8 cellular contexts compared by ENCODE assay signal in genomic region chr17:38572665-38573365, GRCh38. TPM values are rescaled to one million over a fixed set of nuclear protein-coding genes. Genes with fewer than 3 reads are reported as not detected.
A peak's percentile ranks its signal among the peaks of the same experiment; 100 is the strongest.
DNase-seq lines count a peak whose midpoint lies in the region; ATAC-seq and TF ChIP-seq lines count a peak whose summit lies in the region.

No MANE protein-coding gene starts in this region.

- H3K4me1 Mint-ChIP-seq in natural killer cell: peaks cover 7 to 11% of the 10 kb centered on the region in 2 donors

- H3K9ac ChIP-seq in ES-I3 (ENCODE audit: low read depth, low read length): peak overlapping the region; percentile 41; the same call in 1 of the 2 replicates
- no peak overlapping the region for H3K9ac ChIP-seq in Karpas-422 (ENCODE audit: low read length)

- no peaks in the 10 kb centered on the region for H3K36me3 Mint-ChIP-seq in natural killer cell

- no peak overlapping the region for H2AFZ ChIP-seq in Karpas-422 (ENCODE audit: low read length)

- no peaks in the 10 kb centered on the region for H3K9me3 Mint-ChIP-seq in natural killer cell

- no peak overlapping the region for H3K27ac ChIP-seq in Karpas-422 (ENCODE audit: low read length)

- H4K20me1 ChIP-seq in Karpas-422 (ENCODE audit: insufficient read depth, low read depth, low read length): no peaks in the 10 kb centered on the region

- no peak overlapping the region for H3K4me2 ChIP-seq in Karpas-422 (ENCODE audit: low read depth, low read length, poor library complexity, severe bottlenecking)

- H3K9me3 ChIP-seq in ES-I3 (ENCODE audit: control insufficient read depth, insufficient read depth, low read length) (no peaks in the 10 kb centered on the region), Karpas-422 (ENCODE audit: low read length) (no peaks in the 10 kb centered on the region)

- H3K4me3 Mint-ChIP-seq in natural killer cell: peak overlapping the region; percentile 55

- H3K27ac Mint-ChIP-seq in natural killer cell: no peak overlapping the region

- H3K36me3 ChIP-seq in ES-I3 (ENCODE audit: insufficient read depth, low read length): no peaks in the 10 kb centered on the region
- H3K36me3 ChIP-seq in Karpas-422 (ENCODE audit: insufficient read depth, low read length): no peaks in the 10 kb centered on the region

- peak in 2 of 3 donors; percentile 44 to 68 for ATAC-seq in natural killer cell
- no peak for ATAC-seq in GM21526 (IDR thresholded peaks at IDR 0.05; ENCODE audit: low FRiP score, unreplicated experiment)
- ATAC-seq in GM21447 (IDR thresholded peaks at IDR 0.05; ENCODE audit: unreplicated experiment): no peak

- H3K4me1 ChIP-seq in ES-I3 (ENCODE audit: insufficient read depth, low read length): peaks cover 23% of the 10 kb centered on the region
- peaks cover 5% of the 10 kb centered on the region for H3K4me1 ChIP-seq in Karpas-422 (ENCODE audit: low read length)

- DNase-seq in NCI-H2029 treated with DMSO at 0.1 percent for 48 hours (lab: John Stamatoyannopoulos, UW) (peak; percentile 30), cerebellum (ENCODE audit: low spot score) (peak; percentile 65), natural killer cell (no peak), UCSD-AML1 (lab: John Stamatoyannopoulos, UW; ENCODE audit: unreplicated experiment) (no peak), Karpas-422 (no peak)

- H3K27me3 Mint-ChIP-seq in natural killer cell (ENCODE audit: low read depth in 2 of 2): peaks cover 74 to 78% of the 10 kb centered on the region in 2 donors

- no peaks in the 10 kb centered on the region for H3K27me3 ChIP-seq in Karpas-422 (ENCODE audit: low read length)

- H3K9me2 ChIP-seq in Karpas-422 (replicated peaks; ENCODE audit: insufficient read depth, low read length): no peaks in the 10 kb centered on the region

- H3K79me2 ChIP-seq in Karpas-422 (ENCODE audit: low read length): no peaks in the 10 kb centered on the region

- intact Hi-C loops in natural killer cell (cut with micrococcal nuclease): no loop called here

- no peak for TF ChIP-seq CTCF in natural killer cell (IDR thresholded peaks at IDR 0.05)

- no peak overlapping the region for H3K4me3 ChIP-seq in Karpas-422 (ENCODE audit: low read length)

RNA-seq across cellular contexts. Expression of gene SRCIN1, which starts 32.9 kb away (rescaled TPM):
- total RNA-seq in cerebellum (34.7 TPM), natural killer cell (under 1 TPM in 2 of 3 donors, not detected in 1; 0.28 to 0.50 TPM)
- 0.14 and 0.86 TPM in 2 replicates for total RNA-seq in Karpas-422 (2014; rRNA removed; shearing (Covaris generic); ENCODE audit: low replicate concordance)

Comparison
In these comparisons a context has a peak if more than half of its experiments do, and no peak if none do; other contexts are left out.
1. DNase-seq: peak in NCI-H2029 treated with DMSO at 0.1 percent for 48 hours (single experiment) and cerebellum (single experiment); none in natural killer cell (single experiment), UCSD-AML1 (single experiment) and Karpas-422 (single experiment).
2. ATAC-seq: peak in natural killer cell (2 of 3); none in GM21526 (single experiment) and GM21447 (single experiment).
3. RNA of gene SRCIN1, which starts 32.9 kb away (total RNA-seq): 34.7 TPM in cerebellum (single experiment); 0.14 to 0.86 TPM in Karpas-422 and 0.28 to 0.50 TPM in natural killer cell; every median in the first group is over 10 times any median in the second.